In genomic region chr2:6025391-6025790, GRCh38 we compare ENCODE assay signal across 29 cellular contexts.
"Had no signal": no experiment of that assay in that cellular context is flagged by ENCODE, and none has a peak within 500 bp of the region (broad histone marks: within the 10 kb centered on the region; RNA-seq: fewer than 3 reads in every experiment).

No MANE protein-coding gene starts in this region.

- ATAC-seq: left colon; left lung; lower lobe of right lung; natural killer cell; right cardiac atrium; sciatic nerve; stimulated activated effector memory CD8-positive, alpha-beta T cell treated with anti-CD3 and anti-CD28 coated beads, Interleukin-12 subunit alpha, Interleukin-12 subunit beta, amount 100 ng/mL, for 72 hours; upper lobe of right lung had no signal

- FAIRE-seq: islet of Langerhans, kidney, urothelium cell line had no signal

- H3K4me1 Mint-ChIP-seq: immature natural killer cell; natural killer cell; stimulated activated effector memory CD8-positive, alpha-beta T cell treated with anti-CD3 and anti-CD28 coated beads, Interleukin-12 subunit alpha, Interleukin-12 subunit beta, amount 100 ng/mL, for 72 hours had no signal

- H3K4me1 ChIP-seq: left lung, lower lobe of right lung, suprapubic skin, tibial artery, upper lobe of right lung had no signal

- H3K27ac ChIP-seq: left lung, lower lobe of right lung, ovary, skin epidermis, suprapubic skin, thoracic aorta, tibial artery, upper lobe of right lung had no signal

- H3K27me3 ChIP-seq: left lung, ovary, suprapubic skin, tibial artery, upper lobe of right lung had no signal

- H3K4me3 ChIP-seq: left lung, lower lobe of right lung, ovary, skin epidermis, suprapubic skin, thoracic aorta, tibial artery, upper lobe of right lung had no signal

- H3K9me3 ChIP-seq: left lung, lower lobe of right lung, ovary, suprapubic skin, thoracic aorta, tibial artery, upper lobe of right lung had no signal

- H3K36me3 ChIP-seq: left lung, lower lobe of right lung, ovary, suprapubic skin, thoracic aorta, tibial artery, upper lobe of right lung had no signal

- H3K27ac Mint-ChIP-seq: immature natural killer cell; natural killer cell; nephron progenitor cell; progenitor cell of endocrine pancreas; stimulated activated effector memory CD8-positive, alpha-beta T cell treated with anti-CD3 and anti-CD28 coated beads, Interleukin-12 subunit alpha, Interleukin-12 subunit beta, amount 100 ng/mL, for 72 hours; stimulated activated naive CD8-positive, alpha-beta T cell treated with anti-CD3 and anti-CD28 coated beads, Interleukin-15, Interleukin-2, amounts not matched to agents 100 ng/mL and 50 ng/mL, for 24 hours had no signal

- H3K36me3 Mint-ChIP-seq: immature natural killer cell; natural killer cell; stimulated activated effector memory CD8-positive, alpha-beta T cell treated with anti-CD3 and anti-CD28 coated beads, Interleukin-12 subunit alpha, Interleukin-12 subunit beta, amount 100 ng/mL, for 72 hours had no signal

- H3K27me3 Mint-ChIP-seq: stimulated activated naive CD8-positive, alpha-beta T cell treated with anti-CD3 and anti-CD28 coated beads, Interleukin-15, Interleukin-2, amounts not matched to agents 100 ng/mL and 50 ng/mL, for 24 hours had no signal

- DNase-seq: hippocampal formation; immature natural killer cell; kidney; left colon; left lung; lower lobe of right lung; mammary epithelial cell; mesenchymal stem cell; natural killer cell; nephron progenitor cell; ovary; right cardiac atrium; stimulated activated CD4-positive, alpha-beta T cell treated with anti-CD3 and anti-CD28 coated beads, Interleukin-12 subunit alpha, Interleukin-12 subunit beta, amount 100 ng/mL, for 4 hours; stimulated activated CD4-positive, alpha-beta T cell treated with anti-CD3 and anti-CD28 coated beads, Interleukin-15, amount 100 ng/mL, for 24 hours; stimulated activated CD4-positive, alpha-beta T cell treated with anti-CD3 and anti-CD28 coated beads, Interleukin-2, amount 100 ng/mL, for 24 hours; stimulated activated CD4-positive, alpha-beta T cell treated with anti-CD3 and anti-CD28 coated beads, Interleukin-4, amount 100 ng/mL, for 1 hour; stimulated activated naive CD4-positive, alpha-beta T cell; tibial artery; trophoblast cell; upper lobe of right lung had no signal

- H3K4me3 Mint-ChIP-seq: immature natural killer cell; natural killer cell; nephron progenitor cell; stimulated activated effector memory CD8-positive, alpha-beta T cell treated with anti-CD3 and anti-CD28 coated beads, Interleukin-12 subunit alpha, Interleukin-12 subunit beta, amount 100 ng/mL, for 72 hours; stimulated activated naive CD8-positive, alpha-beta T cell treated with anti-CD3 and anti-CD28 coated beads, Interleukin-15, Interleukin-2, amounts not matched to agents 100 ng/mL and 50 ng/mL, for 24 hours had no signal
